ENCODE assay signal across 9 cellular contexts in genomic region chr5:59798862-59799667, GRCh38.
DNase-seq lines count a peak whose midpoint lies in the region; ATAC-seq, FAIRE-seq and TF ChIP-seq lines count a peak whose summit lies in the region.
"Had no signal": no experiment of that assay in that cellular context is flagged by ENCODE, and none has a peak within 500 bp of the region (broad histone marks: within the 10 kb centered on the region; RNA-seq: fewer than 3 reads in every experiment).

No MANE protein-coding gene starts in this region.

- H3K4me1 ChIP-seq in DND-41 (ENCODE audit: insufficient read depth, low read length), result no peaks in the 10 kb centered on the region; the same call in 1 of the 2 replicates
- no peaks in the 10 kb centered on the region for H3K4me1 ChIP-seq in breast epithelium
- H3K4me1 ChIP-seq in pancreas, result peaks cover 0 to 12% (median 0%) of the 10 kb centered on the region in 3 donors
- H3K4me1 ChIP-seq in Karpas-422 (ENCODE audit: low read length), result no peaks in the 10 kb centered on the region

- H3K4me3 Mint-ChIP-seq in mesothelial cell of epicardium, result no peak overlapping the region

- TF ChIP-seq CTCF in DND-41 (IDR thresholded peaks at IDR 0.05; ENCODE audit: borderline replicate concordance, extremely low read depth, low read length, poor library complexity, severe bottlenecking) (no peak), breast epithelium (IDR thresholded peaks at IDR 0.05) (no peak), pancreas (IDR thresholded peaks at IDR 0.05) (no peak), mesothelial cell of epicardium (IDR thresholded peaks at IDR 0.05; ENCODE audit: unreplicated experiment) (no peak)

- H3K9me2 ChIP-seq in Karpas-422 (replicated peaks; ENCODE audit: insufficient read depth, low read length), result no peaks in the 10 kb centered on the region

- H3K27ac Mint-ChIP-seq in mesothelial cell of epicardium, result no peak overlapping the region

- H3K4me3 ChIP-seq in DND-41 (ENCODE audit: low read depth in 1 of 2, low read length in 2 of 2) (no peak overlapping the region), breast epithelium (peak overlapping the region in 2 of 3 donors; percentile 2 to 27), pancreas (no peak overlapping the region), Karpas-422 (ENCODE audit: low read length) (no peak overlapping the region)

- H3K27ac ChIP-seq in DND-41 (ENCODE audit: low read length) (no peak overlapping the region), breast epithelium (peak overlapping the region; percentile 14 to 50), pancreas (peak overlapping the region in 2 of 4 donors; percentile 10 to 56), Karpas-422 (ENCODE audit: low read length) (no peak overlapping the region)

- intact Hi-C loops in breast epithelium (cut with DNase I; ENCODE audit: low total_unique reads) (no loop called here), pancreas (cut with DNase I) (loop anchor here in 2 of 3 donors (10.0 kb wide), 2 partner anchors 414 to 424 kb away; no protein-coding TSS in a partner anchor)

- DNase-seq in DND-41 (no peak), breast epithelium (ENCODE audit: low spot score in 2 of 2) (no peak), pancreas (peak in 1 of 6 donors; percentile 17), NK-92 (lab: John Stamatoyannopoulos, UW; ENCODE audit: unreplicated experiment) (no peak), Karpas-422 (no peak), mesothelial cell of epicardium (ENCODE audit: low spot score in 2 of 2, unreplicated experiment in 2 of 2) (no peak)
- DNase-seq: left cardiac atrium had no signal

- H4K20me1 ChIP-seq in DND-41 (ENCODE audit: insufficient read depth, low read length) (no peaks in the 10 kb centered on the region), Karpas-422 (ENCODE audit: insufficient read depth, low read depth, low read length) (peaks cover 9% of the 10 kb centered on the region; the same call in 1 of the 2 replicates)

- no peaks in the 10 kb centered on the region for H3K36me3 ChIP-seq in DND-41 (ENCODE audit: insufficient read depth, low read length)
- no peaks in the 10 kb centered on the region for H3K36me3 ChIP-seq in breast epithelium
- H3K36me3 ChIP-seq in pancreas, result no peaks in the 10 kb centered on the region
- no peaks in the 10 kb centered on the region for H3K36me3 ChIP-seq in Karpas-422 (ENCODE audit: insufficient read depth, low read length)

- H3K79me2 ChIP-seq in DND-41 (ENCODE audit: insufficient read depth, low read length) (no peaks in the 10 kb centered on the region), Karpas-422 (ENCODE audit: low read length) (no peaks in the 10 kb centered on the region)

- no peak overlapping the region for H3K4me2 ChIP-seq in DND-41 (ENCODE audit: insufficient read depth, low read length)
- H3K4me2 ChIP-seq in Karpas-422 (ENCODE audit: low read depth, low read length, poor library complexity, severe bottlenecking), result no peak overlapping the region

- H3K9ac ChIP-seq in DND-41 (ENCODE audit: low read depth, low read length) (no peak overlapping the region), Karpas-422 (ENCODE audit: low read length) (no peak overlapping the region)

- 27 to 34% methylated on average over 5 of the region's 5 CpGs for WGBS in pancreas, 2 donors

- H2AFZ ChIP-seq in DND-41 (ENCODE audit: low read depth, low read length) (peak overlapping the region; percentile 39; the same call in 1 of the 2 replicates), Karpas-422 (ENCODE audit: low read length) (no peak overlapping the region)

- H3K9me3 Mint-ChIP-seq in mesothelial cell of epicardium, result no peaks in the 10 kb centered on the region

- peaks cover 33% of the 10 kb centered on the region for H3K4me1 Mint-ChIP-seq in mesothelial cell of epicardium

- no peaks in the 10 kb centered on the region for H3K36me3 Mint-ChIP-seq in mesothelial cell of epicardium

- H3K27me3 ChIP-seq in DND-41 (ENCODE audit: insufficient read depth, low read length, poor library complexity) (no peaks in the 10 kb centered on the region), breast epithelium (no peaks in the 10 kb centered on the region), pancreas (no peaks in the 10 kb centered on the region), Karpas-422 (ENCODE audit: low read length) (no peaks in the 10 kb centered on the region)

- H3K9me3 ChIP-seq in DND-41 (ENCODE audit: insufficient read depth, low read length, severe bottlenecking), result no peaks in the 10 kb centered on the region
- no peaks in the 10 kb centered on the region for H3K9me3 ChIP-seq in breast epithelium
- H3K9me3 ChIP-seq in pancreas, result no peaks in the 10 kb centered on the region
- H3K9me3 ChIP-seq in Karpas-422 (ENCODE audit: low read length), result no peaks in the 10 kb centered on the region

- FAIRE-seq in pancreas (lab: Jason Lieb, UNC), result no peak

- H3K27me3 Mint-ChIP-seq in mesothelial cell of epicardium (ENCODE audit: low read depth), result no peaks in the 10 kb centered on the region

- ATAC-seq in DND-41 (ENCODE audit: insufficient read depth, low read depth), result no peak
- peak; percentile 68 for ATAC-seq in GM19467 (IDR thresholded peaks at IDR 0.05; ENCODE audit: unreplicated experiment)
- ATAC-seq in HG03521 (IDR thresholded peaks at IDR 0.05; ENCODE audit: unreplicated experiment), result peak; percentile 59
- peak; percentile 69 to 84 (median 76) for ATAC-seq in pancreas

- no peak for TF ChIP-seq POLR2A in breast epithelium (IDR thresholded peaks at IDR 0.05)

Comparison
In these comparisons a context has a peak if more than half of its experiments do, and no peak if none do; other contexts are left out.
1. H3K27ac ChIP-seq: peak in breast epithelium (2 of 2); none in DND-41 (single experiment) and Karpas-422 (single experiment).
2. H3K4me3 ChIP-seq: peak in breast epithelium (2 of 3); none in DND-41 (0 of 2), pancreas (0 of 4) and Karpas-422 (single experiment).